8 cellular contexts compared by ENCODE assay signal in genomic region chr1:25617626-25618432, GRCh38. TPM values are rescaled to one million over a fixed set of nuclear protein-coding genes. Genes with fewer than 3 reads are reported as not detected.
A peak's percentile ranks its signal among the peaks of the same experiment; 100 is the strongest.
DNase-seq lines count a peak whose midpoint lies in the region; TF ChIP-seq lines count a peak whose summit lies in the region.

No MANE protein-coding gene starts in this region.

- H3K27ac ChIP-seq in ascending aorta (peak overlapping the region; percentile 47 to 66), testis (peak overlapping the region; percentile 19 to 53)

- H3K27me3 ChIP-seq in ascending aorta (no peaks in the 10 kb centered on the region), kidney epithelial cell (ENCODE audit: control insufficient read depth, insufficient read depth, low read length) (peaks cover 58% of the 10 kb centered on the region), testis (no peaks in the 10 kb centered on the region)

- no peaks in the 10 kb centered on the region for H3K9me3 ChIP-seq in ascending aorta
- H3K9me3 ChIP-seq in testis = no peaks in the 10 kb centered on the region

- intact Hi-C loops in ascending aorta (cut with DNase I) = loop anchor here (2.0 to 5.0 kb wide), 2 partner anchors 127 to 379 kb away; partner anchors contain the start of gene PAFAH2
- intact Hi-C loops in testis (cut with DNase I; ENCODE audit: low total_unique reads) = no loop called here

- TF ChIP-seq POLR2A in testis (IDR thresholded peaks at IDR 0.05) (no peak), erythroblast (IDR thresholded peaks at IDR 0.05; ENCODE audit: low read length) (no peak)

- H3K36me3 ChIP-seq in ascending aorta (no peaks in the 10 kb centered on the region), kidney epithelial cell (ENCODE audit: control insufficient read depth, insufficient read depth, low read length) (no peaks in the 10 kb centered on the region), testis (ENCODE audit: low read depth, missing control alignments) (no peaks in the 10 kb centered on the region)

- peak; percentile 37 for DNase-seq in stimulated activated CD4-positive, alpha-beta T cell treated with anti-CD3 and anti-CD28 coated beads, Interleukin-15, amount 100 ng/mL, for 24 hours
- DNase-seq in stimulated activated CD4-positive, alpha-beta T cell treated with anti-CD3 and anti-CD28 coated beads, Interleukin-1b, Interleukin-23, amount 100 ng/mL, for 48 hours = no peak
- DNase-seq in ascending aorta (ENCODE audit: low spot score in 2 of 2) = no peak
- DNase-seq in kidney epithelial cell (ENCODE audit: low read depth) = no peak
- DNase-seq in testis = no peak
- no peak for DNase-seq in erythroblast (lab: John Stamatoyannopoulos, UW)
- no peak for DNase-seq in NCI-H446 (lab: John Stamatoyannopoulos, UW)
- DNase-seq in glomerular visceral epithelial cell (ENCODE audit: extremely low spot score) = no peak

- WGBS in testis, 2 donors = 4 to 6% methylated on average over 25 to 64 of the region's 66 CpGs

- H3K4me3 ChIP-seq in ascending aorta = peak overlapping the region; percentile 93 to 99
- H3K4me3 ChIP-seq in kidney epithelial cell (ENCODE audit: low read depth, low read length) = peak overlapping the region; percentile 6
- peak overlapping the region; percentile 76 to 80 for H3K4me3 ChIP-seq in testis

- TF ChIP-seq CTCF in ascending aorta (IDR thresholded peaks at IDR 0.05) (no peak), kidney epithelial cell (IDR thresholded peaks at IDR 0.05; ENCODE audit: insufficient read depth, low read length, poor library complexity, severe bottlenecking) (no peak), testis (IDR thresholded peaks at IDR 0.05) (no peak)

- H3K4me1 ChIP-seq in ascending aorta (peaks cover 14 to 19% of the 10 kb centered on the region in 2 donors), testis (peaks cover 13% of the 10 kb centered on the region)

RNA-seq across cellular contexts. Expression of gene MAN1C1, which starts 1.2 kb away (rescaled TPM):
- total RNA-seq in ascending aorta (14.3 TPM), kidney epithelial cell (1.4 and 4.3 TPM in 2 replicates), testis (10 to 100 TPM; 12.8 to 21.1 TPM)
- 14.8 TPM for polyA plus RNA-seq in testis (ENCODE audit: insufficient read depth, low read depth, low replicate concordance)

Comparison
In these comparisons a context has a peak if more than half of its experiments do, and no peak if none do; other contexts are left out.
1. H3K4me3 ChIP-seq: peak in every context shown above with its lines; median percentile 96 in ascending aorta; 78 in testis; 6 in kidney epithelial cell.